ENCODE assay signal across 7 cellular contexts in genomic region chr4:52861879-52862604, GRCh38. TPM values are rescaled to one million over a fixed set of nuclear protein-coding genes. Genes with fewer than 3 reads are reported as not detected.
DNase-seq lines count a peak whose midpoint lies in the region; ATAC-seq, FAIRE-seq and TF ChIP-seq lines count a peak whose summit lies in the region.

RASL11B (plus strand) TSS chr4:52862317; CDS start chr4:52862508, 191 bp downstream.

- DNase-seq in NCI-H2081 (lab: John Stamatoyannopoulos, UW) (peak; percentile 78 to 81), caudate nucleus (lab: John Stamatoyannopoulos, UW) (peak in 60 of 61 donors; percentile 24 to 88 (median 76)), kidney (peak; percentile 94)
- peak; percentile 47 to 63 (median 58) for DNase-seq in activated CD4-positive, CD25-positive, alpha-beta regulatory T cell (lab: John Stamatoyannopoulos, UW)
- peak; percentile 84 for DNase-seq in stimulated activated CD4-positive, alpha-beta T cell treated with anti-CD3 and anti-CD28 coated beads, Interleukin-12 subunit alpha, Interleukin-12 subunit beta, amount 100 ng/mL, for 4 hours

- ATAC-seq in GM18508 (IDR thresholded peaks at IDR 0.05; ENCODE audit: insufficient read depth, unreplicated experiment) (peak; percentile 80), HG02938 (IDR thresholded peaks at IDR 0.05; ENCODE audit: unreplicated experiment) (peak; percentile 94)

- no peak for TF ChIP-seq CTCF in kidney (IDR thresholded peaks at IDR 0.05; ENCODE audit: borderline replicate concordance, extremely low read depth, insufficient read depth)

- peak within 1 kb of the TSS in 1 of 2 donors; percentile 59 for H3K9ac ChIP-seq in kidney (ENCODE audit: low read length in 2 of 2)

- H3K36me3 ChIP-seq in kidney (ENCODE audit: control insufficient read depth in 1 of 2, insufficient read depth in 2 of 2, low read length in 2 of 2), result peaks cover 3 to 6% of the 10 kb centered on the region in 2 donors

- FAIRE-seq in kidney (lab: Jason Lieb, UNC), result no peak

- H3K4me3 ChIP-seq in kidney (ENCODE audit: low read length in 2 of 2), result peak within 1 kb of the TSS; percentile 62 to 72

- peak within 1 kb of the TSS; percentile 84 for H3K27ac ChIP-seq in caudate nucleus (ENCODE audit: low read depth, low read length)
- H3K27ac ChIP-seq in kidney (ENCODE audit: low read depth in 2 of 2, low read length in 2 of 2), result peak within 1 kb of the TSS; percentile 60 to 73

- peaks cover 0 to 7% of the 10 kb centered on the region in 2 donors for H3K9me3 ChIP-seq in kidney (ENCODE audit: control insufficient read depth in 1 of 2, low read length in 2 of 2)

- intact Hi-C loops in kidney (cut with DNase I), result no loop called here

- peaks cover 0 to 16% of the 10 kb centered on the region in 2 donors for H3K4me1 ChIP-seq in kidney (ENCODE audit: control insufficient read depth in 1 of 2, insufficient read depth in 1 of 2, low read depth in 1 of 2, low read length in 2 of 2)

RNA-seq across cellular contexts. Expression of gene RASL11B, which starts in this region (rescaled TPM):
- 4.3 TPM for total RNA-seq in kidney
- 45.9 TPM for polyA plus RNA-seq in kidney (ENCODE audit: insufficient read depth, low read depth, low replicate concordance)

Comparison
In these comparisons a context has a peak if more than half of its experiments do, and no peak if none do; other contexts are left out.
1. Peak in every context shown above with its lines: DNase-seq, ATAC-seq, H3K4me3 ChIP-seq and H3K27ac ChIP-seq.